Comparison of ENCODE assay signal across 16 cellular contexts in the genomic region with DNA sequence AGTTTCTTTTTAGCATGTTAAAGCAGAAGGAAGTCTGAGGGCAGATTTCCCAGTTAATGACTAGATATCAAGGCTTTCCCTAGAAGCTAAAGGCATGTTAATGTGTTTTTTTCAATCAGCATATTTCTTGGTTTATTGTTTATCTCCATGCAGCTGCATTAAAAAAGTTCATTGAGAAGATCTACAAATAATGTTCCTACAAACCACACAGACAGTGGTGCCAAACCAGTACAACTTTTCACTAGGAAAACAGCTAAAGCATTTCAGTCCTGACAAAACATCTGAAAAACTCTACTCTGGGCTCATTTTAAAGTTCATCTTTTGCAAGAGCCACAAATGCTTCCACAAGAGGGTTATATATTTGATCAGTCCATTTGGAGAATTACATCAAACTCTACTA.
DNase-seq lines count a peak whose midpoint lies in the region; ATAC-seq, FAIRE-seq and TF ChIP-seq lines count a peak whose summit lies in the region.
"Had no signal": no experiment of that assay in that cellular context is flagged by ENCODE, and none has a peak within 500 bp of the region (broad histone marks: within the 10 kb centered on the region; RNA-seq: fewer than 3 reads in every experiment).

No MANE protein-coding gene starts in this region.

- H2AK5ac ChIP-seq in H9 (ENCODE audit: insufficient read length, low read length) = no peak overlapping the region

- H2BK15ac ChIP-seq in H9 (ENCODE audit: low read depth, low read length) = no peak overlapping the region

- H4K8ac ChIP-seq in H9 (replicated peaks; ENCODE audit: insufficient read length, low read depth, low read length) = no peak overlapping the region

- H3K27me3 Mint-ChIP-seq in H9 (ENCODE audit: low read depth) = no peaks in the 10 kb centered on the region
- no peaks in the 10 kb centered on the region for H3K27me3 Mint-ChIP-seq in WTC11 (ENCODE audit: low read depth)
- H3K27me3 Mint-ChIP-seq in endodermal cell (ENCODE audit: insufficient read depth) = no peaks in the 10 kb centered on the region
- no peaks in the 10 kb centered on the region for H3K27me3 Mint-ChIP-seq in nephron progenitor cell (ENCODE audit: low read depth, poor library complexity)
- no peaks in the 10 kb centered on the region for H3K27me3 Mint-ChIP-seq in naive thymus-derived CD8-positive, alpha-beta T cell
- H3K27me3 Mint-ChIP-seq: CD8-positive, alpha-beta memory T cell had no signal

- H3K27ac Mint-ChIP-seq in H9 = peak overlapping the region in 2 of 3 experiments; percentile 78 to 94; a peak in 4 of 7 replicates
- H3K27ac Mint-ChIP-seq in WTC11 = peak overlapping the region; percentile 85
- H3K27ac Mint-ChIP-seq in endodermal cell = peak overlapping the region; percentile 19
- H3K27ac Mint-ChIP-seq in nephron progenitor cell = peak overlapping the region; percentile 4
- no peak overlapping the region for H3K27ac Mint-ChIP-seq in naive thymus-derived CD8-positive, alpha-beta T cell
- H3K27ac Mint-ChIP-seq: CD8-positive, alpha-beta memory T cell had no signal

- TF ChIP-seq CTCF in H9 (conservative IDR thresholded peaks at IDR 0.05) = no peak
- TF ChIP-seq CTCF in WTC11 (IDR thresholded peaks at IDR 0.05) = no peak
- no peak for TF ChIP-seq CTCF in endodermal cell (conservative IDR thresholded peaks at IDR 0.05)
- no peak for TF ChIP-seq CTCF in nephron progenitor cell (IDR thresholded peaks at IDR 0.05)

- no peaks in the 10 kb centered on the region for H4K20me1 ChIP-seq in H9 (ENCODE audit: control insufficient read depth, insufficient read depth, insufficient read length)
- H4K20me1 ChIP-seq: BLaER1 treated with 17β-estradiol and CSF1 and Interleukin-3, amounts not matched to agents 10 nM and 100 nM had no signal

- no peak overlapping the region for H3K4me2 ChIP-seq in H9 (ENCODE audit: insufficient read depth, insufficient read length, low read length)
- H3K4me2 ChIP-seq: A549; BLaER1 treated with 17β-estradiol and CSF1 and Interleukin-3, amounts not matched to agents 10 nM and 100 nM had no signal

- H3K79me1 ChIP-seq in H9 (ENCODE audit: insufficient read depth, low read depth, low read length, poor library complexity, severe bottlenecking) = no peaks in the 10 kb centered on the region

- no peak overlapping the region for H2BK5ac ChIP-seq in H9 (ENCODE audit: insufficient read length, low read length)

- H3K36me3 Mint-ChIP-seq in H9 (ENCODE audit: insufficient read depth in 1 of 3, low read depth in 3 of 3) (no peaks in the 10 kb centered on the region), WTC11 (no peaks in the 10 kb centered on the region), endodermal cell (ENCODE audit: low read depth) (no peaks in the 10 kb centered on the region), nephron progenitor cell (ENCODE audit: low read depth) (no peaks in the 10 kb centered on the region)
- no peaks in the 10 kb centered on the region for H3K36me3 Mint-ChIP-seq in naive thymus-derived CD8-positive, alpha-beta T cell
- H3K36me3 Mint-ChIP-seq: CD8-positive, alpha-beta memory T cell had no signal

- POLR2A ChIA-PET in WTC11 (lab: Charles Lee) = no interaction called here
- POLR2A ChIA-PET in naive thymus-derived CD8-positive, alpha-beta T cell (lab: Charles Lee) = no interaction called here

- no peak overlapping the region for H2BK20ac ChIP-seq in H9 (ENCODE audit: low read depth, low read length, poor library complexity, severe bottlenecking)

- no peaks in the 10 kb centered on the region for H3K36me3 ChIP-seq in endodermal cell (ENCODE audit: control insufficient read depth, insufficient read depth, low read length)
- H3K36me3 ChIP-seq: BLaER1 treated with 17β-estradiol and CSF1 and Interleukin-3, amounts not matched to agents 10 nM and 100 nM; HAP-1 had no signal

- CTCF ChIA-PET in WTC11 (lab: Charles Lee) = interaction anchor here (1.3 to 1.9 kb wide), 3 partner anchors 11 to 71 kb away, joined by 4 to 8 read pairs (median 4); no protein-coding TSS in a partner anchor

- no peak overlapping the region for H4K91ac ChIP-seq in H9 (ENCODE audit: insufficient read length, low read depth, low read length)

- H3K27ac ChIP-seq in H9 (ENCODE audit: insufficient read length, low read depth, low read length) (no peak overlapping the region), endodermal cell (ENCODE audit: low read depth, low read length) (no peak overlapping the region)
- H3K27ac ChIP-seq: A549; BLaER1 treated with 17β-estradiol and CSF1 and Interleukin-3, amounts not matched to agents 10 nM and 100 nM; HL-60 had no signal

- H3K4me1 Mint-ChIP-seq in H9 (peaks cover 27 to 36% of the 10 kb centered on the region in 2 experiments), WTC11 (peaks cover 46% of the 10 kb centered on the region), endodermal cell (peaks cover 17% of the 10 kb centered on the region), nephron progenitor cell (peaks cover 15% of the 10 kb centered on the region)
- H3K4me1 Mint-ChIP-seq in naive thymus-derived CD8-positive, alpha-beta T cell = no peaks in the 10 kb centered on the region
- H3K4me1 Mint-ChIP-seq: CD8-positive, alpha-beta memory T cell had no signal

- H3K23ac ChIP-seq in H9 (ENCODE audit: insufficient read length, low read depth, low read length) = no peak overlapping the region

- H3K9me3 Mint-ChIP-seq in H9 (no peaks in the 10 kb centered on the region), WTC11 (no peaks in the 10 kb centered on the region), endodermal cell (no peaks in the 10 kb centered on the region), nephron progenitor cell (no peaks in the 10 kb centered on the region)
- H3K9me3 Mint-ChIP-seq in naive thymus-derived CD8-positive, alpha-beta T cell = peaks cover 0 to 25% (median 4%) of the 10 kb centered on the region in 9 donors

- no peak overlapping the region for H3K18ac ChIP-seq in H9 (ENCODE audit: insufficient read length, low read depth, low read length)

- no peak overlapping the region for H3K4me3 Mint-ChIP-seq in H9
- peak overlapping the region; percentile 2; the same call in 1 of the 2 replicates for H3K4me3 Mint-ChIP-seq in WTC11
- H3K4me3 Mint-ChIP-seq in endodermal cell = no peak overlapping the region
- H3K4me3 Mint-ChIP-seq in nephron progenitor cell = no peak overlapping the region
- H3K4me3 Mint-ChIP-seq in naive thymus-derived CD8-positive, alpha-beta T cell = no peak overlapping the region
- H3K4me3 Mint-ChIP-seq: CD8-positive, alpha-beta memory T cell had no signal

- no peak for FAIRE-seq in urothelium cell line (lab: Jason Lieb, UNC)
- FAIRE-seq: A549, HTR-8/SVneo had no signal

- H3K23me2 ChIP-seq in H9 (ENCODE audit: insufficient read length, low read depth, low read length, poor library complexity, severe bottlenecking) = no peaks in the 10 kb centered on the region

- no peak overlapping the region for H2BK120ac ChIP-seq in H9 (ENCODE audit: low read depth, low read length, poor library complexity, severe bottlenecking)

- no peak for ATAC-seq in WTC11
- ATAC-seq in naive thymus-derived CD8-positive, alpha-beta T cell = no peak
- no peak for ATAC-seq in GM19324 (IDR thresholded peaks at IDR 0.05; ENCODE audit: low FRiP score, unreplicated experiment)
- ATAC-seq: A549 had no signal

- H3K9ac ChIP-seq in H9 (ENCODE audit: extremely low read depth, insufficient read length, low read length) (no peak overlapping the region), endodermal cell (ENCODE audit: extremely low read depth, low read length, poor library complexity, severe bottlenecking) (no peak overlapping the region)
- H3K9ac ChIP-seq: BLaER1 treated with 17β-estradiol and CSF1 and Interleukin-3, amounts not matched to agents 10 nM and 100 nM had no signal

- H2BK12ac ChIP-seq in H9 (ENCODE audit: insufficient read length, low read depth, low read length) = no peak overlapping the region

- H3T11ph ChIP-seq in H9 (ENCODE audit: low read length) = no peak overlapping the region

- H3K56ac ChIP-seq in H9 (ENCODE audit: insufficient read length, low read depth, low read length) = no peak overlapping the region

- no peak overlapping the region for H2AFZ ChIP-seq in H9 (ENCODE audit: low read length)

- no peaks in the 10 kb centered on the region for H3K27me3 ChIP-seq in H9 (ENCODE audit: insufficient read depth, low read length)
- H3K27me3 ChIP-seq in endodermal cell (ENCODE audit: control insufficient read depth, insufficient read depth, low read length, poor library complexity, severe bottlenecking) = no peaks in the 10 kb centered on the region
- H3K27me3 ChIP-seq: BLaER1 treated with 17β-estradiol and CSF1 and Interleukin-3, amounts not matched to agents 10 nM and 100 nM had no signal

- H3K4ac ChIP-seq in H9 (ENCODE audit: low read depth, low read length) = no peak overlapping the region

- peaks cover 5% of the 10 kb centered on the region for H3K4me1 ChIP-seq in H9 (ENCODE audit: insufficient read depth, low read length)
- no peaks in the 10 kb centered on the region for H3K4me1 ChIP-seq in endodermal cell (ENCODE audit: control insufficient read depth, insufficient read depth, low read length)
- H3K4me1 ChIP-seq: A549 had no signal

- DNase-seq in H9 (no peak), WTC11 (ENCODE audit: low spot score) (no peak), endodermal cell (no peak), nephron progenitor cell (no peak), pons (ENCODE audit: low spot score) (no peak), urothelium cell line (ENCODE audit: low spot score) (no peak)
- DNase-seq in naive thymus-derived CD8-positive, alpha-beta T cell = no peak
- DNase-seq: CD8-positive, alpha-beta memory T cell; KBM-7; NCI-H748 treated with DMSO at 0.1 percent for 48 hours had no signal

- no peaks in the 10 kb centered on the region for H3K79me2 ChIP-seq in H9 (ENCODE audit: insufficient read depth, low read length)

- no peak overlapping the region for H4K5ac ChIP-seq in H9 (ENCODE audit: insufficient read length, low read depth, low read length)

- no peak overlapping the region for H3K14ac ChIP-seq in H9 (ENCODE audit: insufficient read depth, low read length)

- no peaks in the 10 kb centered on the region for H3K9me3 ChIP-seq in H9 (ENCODE audit: control insufficient read depth, low read depth, low read length)
- H3K9me3 ChIP-seq in endodermal cell (ENCODE audit: control insufficient read depth, low read length) = no peaks in the 10 kb centered on the region
- H3K9me3 ChIP-seq: A549; BLaER1 treated with 17β-estradiol and CSF1 and Interleukin-3, amounts not matched to agents 10 nM and 100 nM; HAP-1 had no signal

- no peak overlapping the region for H3K4me3 ChIP-seq in endodermal cell (ENCODE audit: low read length)
- H3K4me3 ChIP-seq: A549; BLaER1 treated with 17β-estradiol and CSF1 and Interleukin-3, amounts not matched to agents 10 nM and 100 nM; HAP-1 had no signal

TF ChIP-seq in WTC11, 78 proteins besides CTCF, POLR2A, EP300 and RAD21:
- TF ChIP-seq CBFB (CRISPR knock-in tag; IDR thresholded peaks at IDR 0.05; ENCODE audit: low read depth) = no peak
TF ChIP-seq in WTC11: peak in this region for 0.

Comparison
In these comparisons a context has a peak if more than half of its experiments do, and no peak if none do; other contexts are left out.
1. H3K27ac Mint-ChIP-seq: peak in H9 (2 of 3), WTC11 (single experiment), endodermal cell (single experiment) and nephron progenitor cell (single experiment); none in naive thymus-derived CD8-positive, alpha-beta T cell (0 of 10).